27 cellular contexts compared by ENCODE assay signal in genomic region chr5:149309354-149309753, GRCh38.
"Had no signal": no experiment of that assay in that cellular context is flagged by ENCODE, and none has a peak within 500 bp of the region (broad histone marks: within the 10 kb centered on the region; RNA-seq: fewer than 3 reads in every experiment).

No MANE protein-coding gene starts in this region.

- H3K36me3 ChIP-seq: left lung, neural progenitor cell, prostate gland, tibial artery, uterus had no signal

- ATAC-seq: esophagus mucosa; gastrocnemius medialis; left cardiac atrium; left lung; mucosa of descending colon; naive thymus-derived CD4-positive, alpha-beta T cell; sciatic nerve; stimulated activated effector memory CD8-positive, alpha-beta T cell treated with anti-CD3 and anti-CD28 coated beads, Interleukin-12 subunit alpha, Interleukin-12 subunit beta, amount 100 ng/mL, for 72 hours had no signal

- H3K27ac ChIP-seq: dorsolateral prefrontal cortex, epithelial cell of prostate, neural progenitor cell, prostate gland, right atrium auricular region, testis, tibial artery, uterus had no signal

- H3K4me1 ChIP-seq: neural progenitor cell, prostate gland, testis, tibial artery, uterus had no signal

- H3K9me3 ChIP-seq: gastrocnemius medialis, left lung, mucosa of descending colon, prostate gland, right atrium auricular region, testis, tibial artery, uterus had no signal

- H3K4me3 ChIP-seq: dorsolateral prefrontal cortex, gastrocnemius medialis, left lung, mucosa of descending colon, neural progenitor cell, prostate gland, right atrium auricular region, testis, tibial artery, uterus had no signal

- H3K27me3 ChIP-seq: gastrocnemius medialis, left lung, neural progenitor cell, right atrium auricular region, testis, tibial artery, uterus had no signal

- H3K4me2 ChIP-seq: neural progenitor cell had no signal

- FAIRE-seq: islet of Langerhans had no signal

- DNase-seq: cerebellar nuclear complex; dorsolateral prefrontal cortex; effector CD4-positive, alpha-beta T cell; foreskin fibroblast; gastrocnemius medialis; head of caudate nucleus; hippocampal formation; left cardiac atrium; left lung; mesenchymal stem cell; mucosa of descending colon; naive thymus-derived CD4-positive, alpha-beta T cell; stimulated activated CD4-positive, alpha-beta T cell treated with anti-CD3 and anti-CD28 coated beads, Interleukin-2, amount 100 ng/mL, for 24 hours; stimulated activated CD4-positive, alpha-beta T cell treated with anti-CD3 and anti-CD28 coated beads, Interleukin-4, amount 100 ng/mL, for 24 hours; stimulated activated naive CD4-positive, alpha-beta T cell treated with Interleukin-2 at 50 U/mL for 16 hours; substantia nigra; testis; tibial artery; uterus had no signal

- H3K9ac ChIP-seq: neural progenitor cell had no signal

- H2AFZ ChIP-seq: neural progenitor cell had no signal
